13 cellular contexts compared by ENCODE assay signal in genomic region chr7:1709900-1710299, GRCh38. TPM values are rescaled to one million over a fixed set of nuclear protein-coding genes. Genes with fewer than 3 reads are reported as not detected.
A peak's percentile ranks its signal among the peaks of the same experiment; 100 is the strongest.
DNase-seq lines count a peak whose midpoint lies in the region; ATAC-seq and TF ChIP-seq lines count a peak whose summit lies in the region.
"Had no signal": no experiment of that assay in that cellular context is flagged by ENCODE, and none has a peak within 500 bp of the region (broad histone marks: within the 10 kb centered on the region; RNA-seq: fewer than 3 reads in every experiment).

No MANE protein-coding gene starts in this region.

- intact Hi-C loops in MCF 10A (cut with micrococcal nuclease), result no loop called here
- intact Hi-C loops in breast epithelium (cut with DNase I; ENCODE audit: low total_unique reads), result no loop called here
- intact Hi-C loops in spleen (cut with DNase I; ENCODE audit: low total_unique reads), result no loop called here

- H3K9ac ChIP-seq in OCI-LY3 (ENCODE audit: low read length) (no peak overlapping the region), fibroblast of lung (ENCODE audit: insufficient read depth, low read length) (no peak overlapping the region)
- H3K9ac ChIP-seq: BLaER1 had no signal

- H3K4me3 ChIP-seq in breast epithelium (no peak overlapping the region), OCI-LY3 (ENCODE audit: low read length) (no peak overlapping the region), fibroblast of lung (replicated peaks in 1 of 4; ENCODE audit: control extremely low read depth in 1 of 4, insufficient read depth in 1 of 4, low read depth in 3 of 4, low read length in 4 of 4) (no peak overlapping the region), spleen (no peak overlapping the region)
- H3K4me3 ChIP-seq: BLaER1 had no signal

- H3K9me3 Mint-ChIP-seq in MCF 10A (ENCODE audit: unreplicated experiment), result no peaks in the 10 kb centered on the region
- peaks cover 13% of the 10 kb centered on the region for H3K9me3 Mint-ChIP-seq in activated CD4-positive, alpha-beta memory T cell treated with anti-CD3 and anti-CD28 coated beads, Interleukin-2, amount 10 ng/mL, durations not matched to agents 7 days and 5 days
- H3K9me3 Mint-ChIP-seq: memory B cell had no signal

- H3K4me1 ChIP-seq in breast epithelium (no peaks in the 10 kb centered on the region), OCI-LY3 (ENCODE audit: low read length) (no peaks in the 10 kb centered on the region), fibroblast of lung (ENCODE audit: control insufficient read depth, extremely low read depth, insufficient read depth, low read length) (no peaks in the 10 kb centered on the region), spleen (peaks cover 0 to 16% (median 10%) of the 10 kb centered on the region in 6 donors)

- peaks cover 14% of the 10 kb centered on the region for H3K27me3 Mint-ChIP-seq in MCF 10A (ENCODE audit: insufficient read depth, unreplicated experiment)
- no peaks in the 10 kb centered on the region for H3K27me3 Mint-ChIP-seq in activated CD4-positive, alpha-beta memory T cell treated with anti-CD3 and anti-CD28 coated beads, Interleukin-2, amount 10 ng/mL, durations not matched to agents 7 days and 5 days

- no peaks in the 10 kb centered on the region for H3K4me1 Mint-ChIP-seq in MCF 10A (ENCODE audit: insufficient read depth, unreplicated experiment)
- H3K4me1 Mint-ChIP-seq in activated CD4-positive, alpha-beta memory T cell treated with anti-CD3 and anti-CD28 coated beads, Interleukin-2, amount 10 ng/mL, durations not matched to agents 7 days and 5 days, result no peaks in the 10 kb centered on the region

- no peak overlapping the region for H3K27ac Mint-ChIP-seq in MCF 10A (ENCODE audit: low read depth, unreplicated experiment)
- H3K27ac Mint-ChIP-seq in activated CD4-positive, alpha-beta memory T cell treated with anti-CD3 and anti-CD28 coated beads, Interleukin-2, amount 10 ng/mL, durations not matched to agents 7 days and 5 days, result no peak overlapping the region
- H3K27ac Mint-ChIP-seq: memory B cell had no signal

- 81 to 96% (median 91%) methylated on average over 4 of the region's 4 CpGs for WGBS in spleen, 5 donors

- no TSS peak for BruUV-seq in MCF 10A (replicated peaks; lab: Mats Ljungman, UMichigan)

- H3K36me3 Mint-ChIP-seq in MCF 10A (ENCODE audit: insufficient read depth, unreplicated experiment), result no peaks in the 10 kb centered on the region
- H3K36me3 Mint-ChIP-seq in activated CD4-positive, alpha-beta memory T cell treated with anti-CD3 and anti-CD28 coated beads, Interleukin-2, amount 10 ng/mL, durations not matched to agents 7 days and 5 days (ENCODE audit: low read depth), result peaks cover 3% of the 10 kb centered on the region
- H3K36me3 Mint-ChIP-seq: memory B cell had no signal

- H3K27ac ChIP-seq in breast epithelium (no peak overlapping the region), OCI-LY3 (ENCODE audit: low read length) (no peak overlapping the region), fibroblast of lung (ENCODE audit: insufficient read depth, low read length) (no peak overlapping the region), spleen (no peak overlapping the region)
- H3K27ac ChIP-seq: BLaER1 had no signal

- H3K4me3 Mint-ChIP-seq in MCF 10A (ENCODE audit: unreplicated experiment), result no peak overlapping the region
- H3K4me3 Mint-ChIP-seq in activated CD4-positive, alpha-beta memory T cell treated with anti-CD3 and anti-CD28 coated beads, Interleukin-2, amount 10 ng/mL, durations not matched to agents 7 days and 5 days, result no peak overlapping the region
- H3K4me3 Mint-ChIP-seq: memory B cell had no signal

- H3K9me3 ChIP-seq in breast epithelium (peaks cover 8 to 12% of the 10 kb centered on the region in 2 donors), OCI-LY3 (ENCODE audit: insufficient read depth, low read length) (no peaks in the 10 kb centered on the region), fibroblast of lung (ENCODE audit: control insufficient read depth, insufficient read depth, low read depth, low read length) (no peaks in the 10 kb centered on the region), spleen (peaks cover 3 to 21% (median 16%) of the 10 kb centered on the region in 8 donors)

- H3K79me2 ChIP-seq in OCI-LY3 (ENCODE audit: low read length), result no peaks in the 10 kb centered on the region
- no peaks in the 10 kb centered on the region for H3K79me2 ChIP-seq in fibroblast of lung (ENCODE audit: control insufficient read depth, insufficient read depth, low read length)

- H3K36me3 ChIP-seq in breast epithelium (no peaks in the 10 kb centered on the region), OCI-LY3 (replicated peaks; ENCODE audit: low read depth, low read length) (no peaks in the 10 kb centered on the region), fibroblast of lung (ENCODE audit: control insufficient read depth, insufficient read depth, low read length) (no peaks in the 10 kb centered on the region), spleen (peaks cover 0 to 5% (median 0%) of the 10 kb centered on the region in 6 donors)

- H3K27me3 ChIP-seq in breast epithelium, result peaks cover 0 to under 1% of the 10 kb centered on the region in 2 donors
- H3K27me3 ChIP-seq in OCI-LY3 (ENCODE audit: low read depth, low read length), result no peaks in the 10 kb centered on the region
- no peaks in the 10 kb centered on the region for H3K27me3 ChIP-seq in fibroblast of lung (ENCODE audit: control insufficient read depth, insufficient read depth, low read length)
- peaks cover 0 to 12% (median 0%) of the 10 kb centered on the region in 7 donors for H3K27me3 ChIP-seq in spleen (replicated peaks in 1 of 7)
- H3K27me3 ChIP-seq: BLaER1 had no signal

- CTCF ChIA-PET in MCF 10A (lab: Yijun Ruan, JAX), result interaction anchor here (0.7 to 1.1 kb wide), 3 partner anchors 13 to 101 kb away, joined by 3 to 5 read pairs (median 4); no protein-coding TSS in a partner anchor
- CTCF ChIA-PET in activated CD4-positive, alpha-beta memory T cell treated with anti-CD3 and anti-CD28 coated beads, Interleukin-2, amount 10 ng/mL, durations not matched to agents 7 days and 5 days (lab: Charles Lee), result no interaction called here

- no peak for TF ChIP-seq POLR2A in breast epithelium (IDR thresholded peaks at IDR 0.05)
- no peak for TF ChIP-seq POLR2A in spleen (IDR thresholded peaks at IDR 0.05)

- TF ChIP-seq CTCF in MCF 10A (IDR thresholded peaks at IDR 0.05; ENCODE audit: unreplicated experiment) (peak; percentile 29), breast epithelium (IDR thresholded peaks at IDR 0.05) (no peak), OCI-LY3 (IDR thresholded peaks at IDR 0.05; ENCODE audit: low read depth, low read length) (peak; percentile 30), fibroblast of lung (conservative IDR thresholded peaks at IDR 0.05 in 1 of 2, IDR thresholded peaks at IDR 0.05 in 1 of 2; ENCODE audit: low read depth in 1 of 2, low read length in 2 of 2) (peak; percentile 30 to 42), spleen (IDR thresholded peaks at IDR 0.05 in 8 of 11, conservative IDR thresholded peaks at IDR 0.05 in 3 of 11) (peak in 6 of 11 experiments; percentile 3 to 41 (median 13))

- H4K20me1 ChIP-seq in OCI-LY3 (ENCODE audit: insufficient read depth, low read length), result no peaks in the 10 kb centered on the region
- no peaks in the 10 kb centered on the region for H4K20me1 ChIP-seq in fibroblast of lung (ENCODE audit: control insufficient read depth, extremely low read depth, insufficient read depth, low read length)

- H2AFZ ChIP-seq in OCI-LY3 (ENCODE audit: low read depth, low read length), result no peak overlapping the region
- H2AFZ ChIP-seq in fibroblast of lung (ENCODE audit: low read length), result no peak overlapping the region

- H3K4me2 ChIP-seq in OCI-LY3 (ENCODE audit: low read length) (no peak overlapping the region), fibroblast of lung (ENCODE audit: extremely low read depth, insufficient read depth, low read length) (no peak overlapping the region)
- H3K4me2 ChIP-seq: BLaER1 had no signal

- no peak for ATAC-seq in HG03520 (IDR thresholded peaks at IDR 0.05; ENCODE audit: unreplicated experiment)
- ATAC-seq: sciatic nerve had no signal

- POLR2A ChIA-PET in MCF 10A (lab: Yijun Ruan, JAX), result no interaction called here
- POLR2A ChIA-PET in activated CD4-positive, alpha-beta memory T cell treated with anti-CD3 and anti-CD28 coated beads, Interleukin-2, amount 10 ng/mL, durations not matched to agents 7 days and 5 days (lab: Charles Lee), result no interaction called here

- DNase-seq in MCF 10A (ENCODE audit: unreplicated experiment), result no peak
- DNase-seq in breast epithelium (ENCODE audit: low spot score in 2 of 2), result no peak
- DNase-seq in fibroblast of lung (ENCODE audit: low read depth in 2 of 2), result no peak
- DNase-seq in spleen, result no peak
- DNase-seq in SK-N-DZ (ENCODE audit: low spot score), result no peak
- no peak for DNase-seq in activated CD4-positive, alpha-beta memory T cell treated with anti-CD3 and anti-CD28 coated beads, Interleukin-2, amount 10 ng/mL, durations not matched to agents 7 days and 5 days
- DNase-seq: activated gamma-delta T cell treated with Interleukin-2 at 50 U/mL for 16 hours, NCI-H1930 had no signal

RNA-seq across cellular contexts. Expression of gene ELFN1, which starts 39.8 kb away (rescaled TPM):
- not detected in 2 replicates for total RNA-seq in MCF 10A (2022)
- 1 to 10 TPM in 1 of 3 donors, under 1 TPM in 2; 0.59 to 1.3 (median 0.96) TPM for total RNA-seq in breast epithelium
- total RNA-seq in fibroblast of lung, result 0.33 and 0.51 TPM in 2 replicates
- 0.16 and 0.26 TPM in 2 replicates for polyA plus RNA-seq in fibroblast of lung
- 0.28 and 0.50 TPM in 2 replicates for polyA plus RNA-seq in fibroblast of lung (2012)
- polyA minus RNA-seq in fibroblast of lung (ENCODE audit: low replicate concordance), result 0.74 TPM in 1 of 2 replicates, not detected in the other
- 1 to 10 TPM; 2.3 to 3.9 (median 2.8) TPM for total RNA-seq in spleen
- polyA plus RNA-seq in spleen, result under 1 TPM; 0.22 to 0.70 (median 0.41) TPM
- 19.1 and 20.7 TPM in 2 replicates for polyA plus RNA-seq in SK-N-DZ (2014; cell fraction: cytosol; rRNA removed)
- polyA plus RNA-seq in SK-N-DZ (2014; cell fraction: nucleus; rRNA removed), result 13.3 and 17.1 TPM in 2 replicates
- total RNA-seq in activated CD4-positive, alpha-beta memory T cell treated with anti-CD3 and anti-CD28 coated beads, Interleukin-2, amount 10 ng/mL, durations not matched to agents 7 days and 5 days, result under 1 TPM in 1 of 2 experiments, not detected in 1; 0.08 TPM

Comparison
In these comparisons a context has a peak if more than half of its experiments do, and no peak if none do; other contexts are left out.
1. CTCF ChIP-seq: peak in MCF 10A (single experiment), OCI-LY3 (single experiment), fibroblast of lung (2 of 2) and spleen (6 of 11); none in breast epithelium (0 of 3).